Comparison of ENCODE assay signal across 1 cellular context in genomic region chr6:39114707-39115599, GRCh38.
TF ChIP-seq lines count a peak whose summit lies in the region.

Gene SAYSD1, minus strand, starts transcription at chr6:39115186. Its CDS starts 97 bp downstream, at chr6:39115089.

TF ChIP-seq in SK-N-SH, 30 proteins besides CTCF, POLR2A, EP300 and RAD21 (continued from another document):
- TF ChIP-seq RXRA (IDR thresholded peaks at IDR 0.05; ENCODE audit: borderline replicate concordance, low read depth) (no peak), NRF1 (IDR thresholded peaks at IDR 0.05; ENCODE audit: low read depth, low read length) (peak; percentile 100)
- TF ChIP-seq, protein P1, sequence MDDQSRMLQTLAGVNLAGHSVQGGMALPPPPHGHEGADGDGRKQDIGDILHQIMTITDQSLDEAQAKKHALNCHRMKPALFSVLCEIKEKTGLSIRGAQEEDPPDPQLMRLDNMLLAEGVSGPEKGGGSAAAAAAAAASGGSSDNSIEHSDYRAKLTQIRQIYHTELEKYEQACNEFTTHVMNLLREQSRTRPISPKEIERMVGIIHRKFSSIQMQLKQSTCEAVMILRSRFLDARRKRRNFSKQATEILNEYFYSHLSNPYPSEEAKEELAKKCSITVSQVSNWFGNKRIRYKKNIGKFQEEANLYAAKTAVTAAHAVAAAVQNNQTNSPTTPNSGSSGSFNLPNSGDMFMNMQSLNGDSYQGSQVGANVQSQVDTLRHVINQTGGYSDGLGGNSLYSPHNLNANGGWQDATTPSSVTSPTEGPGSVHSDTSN (IDR thresholded peaks at IDR 0.05), result peak; percentile 58
